Comparison of ENCODE assay signal across 8 cellular contexts in the genomic region with DNA sequence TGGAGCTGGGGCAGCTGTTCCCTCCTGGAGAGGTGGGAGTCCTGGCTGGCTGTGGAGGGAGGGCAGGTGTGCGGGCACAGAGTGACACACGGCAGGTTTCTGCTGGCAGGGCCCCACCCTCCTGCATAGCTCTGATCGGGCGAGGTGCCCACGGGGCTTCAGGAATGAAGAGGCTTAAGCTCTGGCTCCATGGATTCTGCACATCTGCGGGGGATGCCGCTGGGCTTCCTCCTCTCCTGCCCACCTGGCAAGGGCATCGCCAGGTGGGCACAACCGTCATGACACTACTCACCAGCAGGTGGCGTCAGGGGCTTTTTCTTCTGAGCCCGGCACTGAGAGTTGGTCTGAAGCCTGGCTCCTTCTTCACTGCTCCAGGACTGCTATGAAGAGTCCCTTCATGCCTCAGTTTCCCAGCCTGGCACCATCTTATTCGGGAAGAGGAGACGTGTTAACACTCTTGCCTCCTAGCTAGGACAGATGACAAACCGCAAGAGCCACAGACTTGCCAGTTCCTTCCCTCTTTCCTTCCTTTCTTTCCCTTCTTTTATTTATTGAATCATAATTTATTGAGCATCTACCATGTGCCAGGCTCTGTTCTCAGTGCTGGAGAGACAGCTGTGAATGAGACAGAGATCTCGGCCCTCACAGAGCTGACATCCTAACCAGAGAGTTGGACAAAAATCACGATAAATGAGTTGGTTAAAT. TPM values are rescaled to one million over a fixed set of nuclear protein-coding genes. Genes with fewer than 3 reads are reported as not detected.
DNase-seq lines count a peak whose midpoint lies in the region; ATAC-seq lines count a peak whose summit lies in the region.

No MANE protein-coding gene starts in this region.

- peaks cover 3 to 7% (median 5%) of the 10 kb centered on the region in 3 donors for H3K27me3 Mint-ChIP-seq in immature natural killer cell (ENCODE audit: low read depth in 3 of 3)

- peaks cover 5 to 6% of the 10 kb centered on the region in 2 donors for H3K4me1 Mint-ChIP-seq in immature natural killer cell

- no peak for ATAC-seq in HG02884 (IDR thresholded peaks at IDR 0.05; ENCODE audit: unreplicated experiment)

- H3K27ac Mint-ChIP-seq in immature natural killer cell, result peak overlapping the region in 4 of 6 donors; percentile 42 to 75 (median 52)

- H3K9me3 Mint-ChIP-seq in immature natural killer cell, result no peaks in the 10 kb centered on the region

- DNase-seq in EL (peak; percentile 40), NCI-H1048 (lab: John Stamatoyannopoulos, UW) (peak; percentile 31), UCSD-AML1 (lab: John Stamatoyannopoulos, UW; ENCODE audit: unreplicated experiment) (peak; percentile 35), astrocyte of the hippocampus (ENCODE audit: low read depth, low spot score) (peak; percentile 72), immature natural killer cell (peak; percentile 48 to 62 (median 52)), putamen (ENCODE audit: low spot score) (no peak)
- peak; percentile 70 to 79 for DNase-seq in stimulated activated CD4-positive, alpha-beta T cell treated with anti-CD3 and anti-CD28 coated beads, Interleukin-2, amount 100 ng/mL, for 48 hours

- H3K36me3 Mint-ChIP-seq in immature natural killer cell, result no peaks in the 10 kb centered on the region

- no peak overlapping the region for H3K4me3 Mint-ChIP-seq in immature natural killer cell

RNA-seq across cellular contexts. Expression of gene PAK4, which starts 15.2 kb away (rescaled TPM):
- polyA plus RNA-seq in immature natural killer cell, result 1 to 10 TPM in 2 of 3 donors, under 1 TPM in 1; 0.68 to 2.1 (median 1.5) TPM

RNA-seq across cellular contexts. Expression of gene ACP7, which starts 26.2 kb away (rescaled TPM):
- not detected for polyA plus RNA-seq in immature natural killer cell
